In the genomic region with DNA sequence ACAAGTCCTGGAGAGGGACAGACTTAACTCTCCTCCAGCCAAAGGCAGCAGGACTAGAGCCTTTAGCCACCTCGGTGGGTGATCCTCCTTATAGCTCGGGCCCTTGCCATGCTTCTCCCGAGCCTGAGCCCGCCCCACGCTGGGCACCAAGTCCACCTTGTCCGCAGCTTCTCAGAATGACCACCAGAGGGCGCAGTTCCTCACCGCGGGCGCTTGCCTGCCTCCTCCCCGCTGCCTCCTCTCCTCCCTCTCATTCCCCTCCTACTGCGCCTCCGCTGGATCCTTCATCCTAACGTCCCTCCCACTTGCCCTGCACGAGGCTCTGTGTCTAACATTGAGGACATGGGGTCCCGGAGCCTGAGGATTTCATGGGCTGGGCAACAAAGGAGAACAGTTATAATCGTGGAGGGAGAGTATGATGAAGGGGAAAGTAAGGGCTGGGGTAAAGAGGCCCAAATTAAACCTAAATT, we compare ENCODE assay signal across 8 cellular contexts. TPM values are rescaled to one million over a fixed set of nuclear protein-coding genes. Genes with fewer than 3 reads are reported as not detected.
DNase-seq lines count a peak whose midpoint lies in the region; ATAC-seq lines count a peak whose summit lies in the region.

No MANE protein-coding gene starts in this region.

- no peak overlapping the region for H3K4me3 ChIP-seq in H7 (ENCODE audit: insufficient read depth, low read depth, low read length)

- no peak overlapping the region for H3K27ac Mint-ChIP-seq in central memory CD8-positive, alpha-beta T cell (ENCODE audit: low read depth)

- ATAC-seq in central memory CD8-positive, alpha-beta T cell (replicated peaks; ENCODE audit: extremely low read depth, poor library complexity, severe bottlenecking) = peak; percentile 77
- no peak for ATAC-seq in HG03045 (IDR thresholded peaks at IDR 0.05; ENCODE audit: unreplicated experiment)

- DNase-seq in CD1c-positive myeloid dendritic cell (ENCODE audit: extremely low spot score) (peak; percentile 76), H7 (peak; percentile 91), NCI-H2227 (lab: John Stamatoyannopoulos, UW; ENCODE audit: unreplicated experiment) (peak; percentile 64), kidney tubule cell (ENCODE audit: low spot score) (peak; percentile 74)
- DNase-seq in activated CD4-positive, CD25-positive, alpha-beta regulatory T cell (lab: John Stamatoyannopoulos, UW) = peak; percentile 11 to 41 (median 38)
- DNase-seq in central memory CD8-positive, alpha-beta T cell (ENCODE audit: low spot score in 2 of 2) = peak; percentile 35 to 57
- DNase-seq in stimulated activated CD4-positive, alpha-beta T cell treated with anti-CD3 and anti-CD28 coated beads, Interleukin-2, amount 100 ng/mL, for 24 hours = peak; percentile 71 to 73

- no peaks in the 10 kb centered on the region for H3K27me3 ChIP-seq in H7 (ENCODE audit: control insufficient read depth, insufficient read depth, low read length)

- H3K27me3 Mint-ChIP-seq in central memory CD8-positive, alpha-beta T cell = no peaks in the 10 kb centered on the region

- H3K36me3 ChIP-seq in H7 (replicated peaks; ENCODE audit: control insufficient read depth, insufficient read depth, low read length) = no peaks in the 10 kb centered on the region

- no peaks in the 10 kb centered on the region for H3K9me3 Mint-ChIP-seq in central memory CD8-positive, alpha-beta T cell

- H3K4me1 Mint-ChIP-seq in central memory CD8-positive, alpha-beta T cell = peaks cover 12% of the 10 kb centered on the region

- no peak overlapping the region for H3K4me3 Mint-ChIP-seq in central memory CD8-positive, alpha-beta T cell

- no peaks in the 10 kb centered on the region for H3K36me3 Mint-ChIP-seq in central memory CD8-positive, alpha-beta T cell (ENCODE audit: insufficient read depth)

RNA-seq across cellular contexts. Expression of gene MOGAT2, which starts 11.3 kb away (rescaled TPM):
- not detected in 2 replicates for total RNA-seq in H7 (2014; rRNA removed; shearing (Covaris generic))

RNA-seq across cellular contexts. Expression of gene MAP6, which starts 37.5 kb away (rescaled TPM):
- 0.31 and 0.44 TPM in 2 replicates for total RNA-seq in H7 (2014; rRNA removed; shearing (Covaris generic))

Comparison
In these comparisons a context has a peak if more than half of its experiments do, and no peak if none do; other contexts are left out.
1. DNase-seq: peak in every context shown above with its lines; median percentile 91 in H7; 76 in CD1c-positive myeloid dendritic cell; 74 in kidney tubule cell; 72 in stimulated activated CD4-positive, alpha-beta T cell treated with anti-CD3 and anti-CD28 coated beads, Interleukin-2, amount 100 ng/mL, for 24 hours; 64 in NCI-H2227; 46 in central memory CD8-positive, alpha-beta T cell; 38 in activated CD4-positive, CD25-positive, alpha-beta regulatory T cell.